ENCODE assay signal across 1 cellular context in the genomic region with DNA sequence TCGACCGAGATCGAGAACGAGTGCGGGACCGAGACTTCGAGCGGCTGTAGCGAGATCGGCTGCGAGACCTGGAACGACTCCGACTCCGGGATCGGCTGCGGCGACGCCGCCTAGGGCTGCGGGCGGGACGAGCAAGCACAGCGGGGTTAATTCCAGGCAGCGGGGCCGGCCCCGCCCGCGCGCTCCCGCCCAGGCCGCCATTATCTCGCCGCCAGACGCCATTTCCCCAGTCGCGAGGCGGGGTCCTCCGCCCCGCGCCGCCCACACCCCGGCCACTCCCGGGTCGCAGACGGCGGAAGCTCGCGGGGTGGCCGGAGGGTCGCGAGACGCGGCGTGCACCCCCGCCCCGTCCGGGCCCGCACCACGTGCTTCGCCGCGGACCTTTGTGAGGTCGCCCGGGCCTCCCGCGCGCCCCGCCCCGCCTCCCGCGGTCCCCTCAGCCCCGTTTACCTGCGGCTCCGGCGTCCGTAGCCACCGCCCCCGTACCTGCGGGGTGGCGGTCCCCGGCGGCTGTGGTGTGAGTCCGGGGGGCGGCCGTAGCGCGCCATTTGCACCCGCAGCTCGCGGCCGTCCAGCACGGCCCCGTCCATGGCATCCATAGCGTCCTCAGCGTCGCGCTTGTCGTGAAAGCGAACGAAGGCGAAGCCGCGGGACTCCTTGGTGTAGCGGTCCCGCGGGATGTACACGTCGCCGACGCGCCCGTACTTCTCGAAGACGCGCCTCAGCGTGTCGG.
TF ChIP-seq lines count a peak whose summit lies in the region.

No MANE protein-coding gene starts in this region.

TF ChIP-seq in HEK293, 187 proteins besides CTCF, POLR2A, EP300 and RAD21 (continues in another document):
- TF ChIP-seq ZNF202 (tag by site-specific recombination; IDR thresholded peaks at IDR 0.05; ENCODE audit: borderline replicate concordance) (no peak), PRDM10 (tag by site-specific recombination; IDR thresholded peaks at IDR 0.05) (no peak), ZNF175 (tag by site-specific recombination; IDR thresholded peaks at IDR 0.05) (no peak), ZNF248 (tag by site-specific recombination; IDR thresholded peaks at IDR 0.05) (no peak), ZNF354C (tag by site-specific recombination; IDR thresholded peaks at IDR 0.05; ENCODE audit: borderline replicate concordance, low read depth) (no peak), ZNF544 (tag by site-specific recombination; IDR thresholded peaks at IDR 0.05) (no peak), ZNF155 (tag by site-specific recombination; IDR thresholded peaks at IDR 0.05) (no peak), ZNF580 (tag by site-specific recombination; IDR thresholded peaks at IDR 0.05) (no peak), ZNF792 (tag by site-specific recombination; IDR thresholded peaks at IDR 0.05) (no peak; the same call in 1 of the 2 replicates), ZNF776 (tag by site-specific recombination; IDR thresholded peaks at IDR 0.05; ENCODE audit: borderline replicate concordance) (no peak), SP7 (tag by site-specific recombination; IDR thresholded peaks at IDR 0.05) (no peak; the same call in 1 of the 2 replicates), ZNF610 (tag by site-specific recombination; IDR thresholded peaks at IDR 0.05; ENCODE audit: borderline replicate concordance) (no peak; the same call in 1 of the 2 replicates), ZNF623 (tag by site-specific recombination; IDR thresholded peaks at IDR 0.05) (no peak), FEZF1 (tag by site-specific recombination; IDR thresholded peaks at IDR 0.05) (no peak), ZNF747 (tag by site-specific recombination; IDR thresholded peaks at IDR 0.05) (no peak), ZNF488 (tag by site-specific recombination; IDR thresholded peaks at IDR 0.05) (no peak), ZNF76 (tag by site-specific recombination; IDR thresholded peaks at IDR 0.05; ENCODE audit: borderline replicate concordance, low read depth) (no peak), ATF2 (tag by site-specific recombination; IDR thresholded peaks at IDR 0.05; ENCODE audit: low read depth) (no peak), ZNF555 (tag by site-specific recombination; conservative IDR thresholded peaks at IDR 0.05) (no peak), ZNF791 (tag by site-specific recombination; IDR thresholded peaks at IDR 0.05) (no peak), ZFP37 (tag by site-specific recombination; IDR thresholded peaks at IDR 0.05) (no peak), HOXD13 (CRISPR knock-in tag; IDR thresholded peaks at IDR 0.05; ENCODE audit: borderline replicate concordance) (no peak), ZBTB6 (tag by site-specific recombination; IDR thresholded peaks at IDR 0.05) (no peak), YY1 (tag by site-specific recombination; IDR thresholded peaks at IDR 0.05) (peak; percentile 86), SALL2 (tag by site-specific recombination; IDR thresholded peaks at IDR 0.05; ENCODE audit: borderline replicate concordance) (no peak; the same call in 1 of the 2 replicates), GLIS1 (tag by site-specific recombination; IDR thresholded peaks at IDR 0.05) (no peak), ZNF223 (tag by site-specific recombination; IDR thresholded peaks at IDR 0.05) (peak; percentile 73; the same call in 1 of the 2 replicates), ZNF214 (tag by site-specific recombination; IDR thresholded peaks at IDR 0.05; ENCODE audit: borderline replicate concordance) (no peak), KLF17 (tag by site-specific recombination; IDR thresholded peaks at IDR 0.05) (peak; percentile 7), ZNF211 (tag by site-specific recombination; IDR thresholded peaks at IDR 0.05; ENCODE audit: low read depth) (no peak), ZNF157 (tag by site-specific recombination; IDR thresholded peaks at IDR 0.05) (no peak)
- TF ChIP-seq, protein P1, sequence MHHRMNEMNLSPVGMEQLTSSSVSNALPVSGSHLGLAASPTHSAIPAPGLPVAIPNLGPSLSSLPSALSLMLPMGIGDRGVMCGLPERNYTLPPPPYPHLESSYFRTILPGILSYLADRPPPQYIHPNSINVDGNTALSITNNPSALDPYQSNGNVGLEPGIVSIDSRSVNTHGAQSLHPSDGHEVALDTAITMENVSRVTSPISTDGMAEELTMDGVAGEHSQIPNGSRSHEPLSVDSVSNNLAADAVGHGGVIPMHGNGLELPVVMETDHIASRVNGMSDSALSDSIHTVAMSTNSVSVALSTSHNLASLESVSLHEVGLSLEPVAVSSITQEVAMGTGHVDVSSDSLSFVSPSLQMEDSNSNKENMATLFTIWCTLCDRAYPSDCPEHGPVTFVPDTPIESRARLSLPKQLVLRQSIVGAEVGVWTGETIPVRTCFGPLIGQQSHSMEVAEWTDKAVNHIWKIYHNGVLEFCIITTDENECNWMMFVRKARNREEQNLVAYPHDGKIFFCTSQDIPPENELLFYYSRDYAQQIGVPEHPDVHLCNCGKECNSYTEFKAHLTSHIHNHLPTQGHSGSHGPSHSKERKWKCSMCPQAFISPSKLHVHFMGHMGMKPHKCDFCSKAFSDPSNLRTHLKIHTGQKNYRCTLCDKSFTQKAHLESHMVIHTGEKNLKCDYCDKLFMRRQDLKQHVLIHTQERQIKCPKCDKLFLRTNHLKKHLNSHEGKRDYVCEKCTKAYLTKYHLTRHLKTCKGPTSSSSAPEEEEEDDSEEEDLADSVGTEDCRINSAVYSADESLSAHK (tag by site-specific recombination; IDR thresholded peaks at IDR 0.05), result no peak
- TF ChIP-seq, protein P2, sequence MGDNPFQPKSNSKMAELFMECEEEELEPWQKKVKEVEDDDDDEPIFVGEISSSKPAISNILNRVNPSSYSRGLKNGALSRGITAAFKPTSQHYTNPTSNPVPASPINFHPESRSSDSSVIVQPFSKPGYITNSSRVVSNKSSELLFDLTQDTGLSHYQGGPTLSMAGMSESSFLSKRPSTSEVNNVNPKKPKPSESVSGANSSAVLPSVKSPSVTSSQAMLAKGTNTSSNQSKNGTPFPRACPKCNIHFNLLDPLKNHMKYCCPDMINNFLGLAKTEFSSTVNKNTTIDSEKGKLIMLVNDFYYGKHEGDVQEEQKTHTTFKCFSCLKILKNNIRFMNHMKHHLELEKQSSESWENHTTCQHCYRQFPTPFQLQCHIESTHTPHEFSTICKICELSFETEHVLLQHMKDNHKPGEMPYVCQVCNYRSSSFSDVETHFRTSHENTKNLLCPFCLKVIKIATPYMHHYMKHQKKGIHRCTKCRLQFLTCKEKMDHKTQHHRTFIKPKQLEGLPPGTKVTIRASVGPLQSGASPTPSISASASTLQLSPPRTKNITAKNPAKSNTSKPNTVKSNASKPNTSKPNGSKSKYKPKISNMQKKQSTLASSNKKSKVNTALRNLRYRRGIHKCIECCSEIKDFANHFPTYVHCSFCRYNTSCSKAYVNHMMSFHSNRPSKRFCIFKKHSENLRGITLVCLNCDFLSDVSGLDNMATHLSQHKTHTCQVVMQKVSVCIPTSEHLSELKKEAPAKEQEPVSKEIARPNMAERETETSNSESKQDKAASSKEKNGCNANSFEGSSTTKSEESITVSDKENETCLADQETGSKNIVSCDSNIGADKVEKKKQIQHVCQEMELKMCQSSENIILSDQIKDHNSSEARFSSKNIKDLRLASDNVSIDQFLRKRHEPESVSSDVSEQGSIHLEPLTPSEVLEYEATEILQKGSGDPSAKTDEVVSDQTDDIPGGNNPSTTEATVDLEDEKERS (tag by site-specific recombination; IDR thresholded peaks at IDR 0.05), result no peak
- TF ChIP-seq, protein P3, sequence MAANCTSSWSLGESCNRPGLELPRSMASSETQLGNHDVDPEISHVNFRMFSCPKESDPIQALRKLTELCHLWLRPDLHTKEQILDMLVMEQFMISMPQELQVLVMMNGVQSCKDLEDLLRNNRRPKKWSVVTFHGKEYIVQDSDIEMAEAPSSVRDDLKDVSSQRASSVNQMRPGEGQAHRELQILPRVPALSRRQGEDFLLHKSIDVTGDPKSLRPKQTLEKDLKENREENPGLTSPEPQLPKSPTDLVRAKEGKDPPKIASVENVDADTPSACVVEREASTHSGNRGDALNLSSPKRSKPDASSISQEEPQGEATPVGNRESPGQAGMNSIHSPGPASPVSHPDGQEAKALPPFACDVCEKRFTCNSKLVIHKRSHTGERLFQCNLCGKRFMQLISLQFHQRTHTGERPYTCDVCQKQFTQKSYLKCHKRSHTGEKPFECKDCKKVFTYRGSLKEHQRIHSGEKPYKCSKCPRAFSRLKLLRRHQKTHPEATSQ (tag by site-specific recombination; IDR thresholded peaks at IDR 0.05), result no peak
- TF ChIP-seq, protein P4, sequence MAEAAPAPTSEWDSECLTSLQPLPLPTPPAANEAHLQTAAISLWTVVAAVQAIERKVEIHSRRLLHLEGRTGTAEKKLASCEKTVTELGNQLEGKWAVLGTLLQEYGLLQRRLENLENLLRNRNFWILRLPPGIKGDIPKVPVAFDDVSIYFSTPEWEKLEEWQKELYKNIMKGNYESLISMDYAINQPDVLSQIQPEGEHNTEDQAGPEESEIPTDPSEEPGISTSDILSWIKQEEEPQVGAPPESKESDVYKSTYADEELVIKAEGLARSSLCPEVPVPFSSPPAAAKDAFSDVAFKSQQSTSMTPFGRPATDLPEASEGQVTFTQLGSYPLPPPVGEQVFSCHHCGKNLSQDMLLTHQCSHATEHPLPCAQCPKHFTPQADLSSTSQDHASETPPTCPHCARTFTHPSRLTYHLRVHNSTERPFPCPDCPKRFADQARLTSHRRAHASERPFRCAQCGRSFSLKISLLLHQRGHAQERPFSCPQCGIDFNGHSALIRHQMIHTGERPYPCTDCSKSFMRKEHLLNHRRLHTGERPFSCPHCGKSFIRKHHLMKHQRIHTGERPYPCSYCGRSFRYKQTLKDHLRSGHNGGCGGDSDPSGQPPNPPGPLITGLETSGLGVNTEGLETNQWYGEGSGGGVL (tag by site-specific recombination; IDR thresholded peaks at IDR 0.05), result no peak
